11 cellular contexts compared by ENCODE assay signal in genomic region chr5:84383296-84383815, GRCh38. TPM values are rescaled to one million over a fixed set of nuclear protein-coding genes. Genes with fewer than 3 reads are reported as not detected.
DNase-seq lines count a peak whose midpoint lies in the region; TF ChIP-seq lines count a peak whose summit lies in the region.
"Had no signal": no experiment of that assay in that cellular context is flagged by ENCODE, and none has a peak within 500 bp of the region (broad histone marks: within the 10 kb centered on the region; RNA-seq: fewer than 3 reads in every experiment).

No MANE protein-coding gene starts in this region.

- H3K9me3 ChIP-seq in HEK293 (ENCODE audit: control insufficient read depth, insufficient read depth, low read depth, low read length) (no peaks in the 10 kb centered on the region), spleen (no peaks in the 10 kb centered on the region)
- H3K9me3 ChIP-seq: pancreas had no signal

- WGBS in spleen, 5 donors = 4 to 6% (median 5%) methylated on average over 26 of the region's 26 CpGs

- no peak for DNase-seq in cardiac fibroblast (ENCODE audit: low read depth in 2 of 2)
- peak; percentile 72 for DNase-seq in spleen
- DNase-seq in HCEC 1CT = no peak
- DNase-seq in GOT3 (lab: John Stamatoyannopoulos, UW) = no peak
- DNase-seq in MV-4-11 (lab: John Stamatoyannopoulos, UW) = no peak
- no peak for DNase-seq in dermis blood vessel endothelial cell
- DNase-seq: activated CD4-positive, alpha-beta T cell treated with anti-CD3 and anti-CD28 coated beads, Interleukin-2, amount 50 U/mL, for 4 hours; cortex of kidney had no signal

- TF ChIP-seq CTCF in HEK293 (tag by site-specific recombination; IDR thresholded peaks at IDR 0.05) (no peak), cardiac fibroblast (IDR thresholded peaks at IDR 0.05; ENCODE audit: low read depth, low read length) (no peak), spleen (IDR thresholded peaks at IDR 0.05 in 8 of 11, conservative IDR thresholded peaks at IDR 0.05 in 3 of 11) (no peak)

- H3K36me3 ChIP-seq in HEK293 (ENCODE audit: control insufficient read depth in 2 of 2, insufficient read depth in 1 of 2, low read length in 2 of 2) = no peaks in the 10 kb centered on the region
- H3K36me3 ChIP-seq in spleen = no peaks in the 10 kb centered on the region
- H3K36me3 ChIP-seq: pancreas had no signal

- CTCF ChIA-PET in HEK293 (lab: Yijun Ruan, JAX) = interaction anchor here (0.7 to 1.2 kb wide), 4 partner anchors 11 to 666 kb away, joined by 3 to 4 read pairs (median 4); no protein-coding TSS in a partner anchor

- TF ChIP-seq POLR2A in spleen (IDR thresholded peaks at IDR 0.05) = no peak

- intact Hi-C loops in spleen (cut with DNase I; ENCODE audit: low total_unique reads) = no loop called here

- peak overlapping the region; percentile 87 for H3K4me3 ChIP-seq in HEK293 (ENCODE audit: low read depth, low read length)
- peak overlapping the region; percentile 74 to 89 for H3K4me3 ChIP-seq in cardiac fibroblast (replicated peaks in 1 of 2; ENCODE audit: low read depth in 2 of 2, low read length in 2 of 2)
- peak overlapping the region in 6 of 8 donors; percentile 3 to 58 (median 22) for H3K4me3 ChIP-seq in spleen

- POLR2A ChIA-PET in HEK293 (lab: Yijun Ruan, JAX) = interaction anchor here (0.5 to 1.0 kb wide), 2 partner anchors 93 to 285 kb away, joined by 3 to 4 read pairs; no protein-coding TSS in a partner anchor

- peaks cover 2% of the 10 kb centered on the region for H3K27me3 ChIP-seq in layer of hippocampus (ENCODE audit: control insufficient read depth, insufficient read depth, low read length)
- H3K27me3 ChIP-seq in spleen (replicated peaks in 1 of 7) = peaks cover 0 to 72% (median 44%) of the 10 kb centered on the region in 7 donors

- H3K4me1 ChIP-seq in HEK293 (ENCODE audit: control insufficient read depth, insufficient read depth, low read length) (peaks cover 10% of the 10 kb centered on the region), spleen (peaks cover 0 to 35% (median 23%) of the 10 kb centered on the region in 6 donors)

- H3K27ac ChIP-seq in HEK293 (ENCODE audit: extremely low read depth, low read depth, low read length) (peak overlapping the region; percentile 95), layer of hippocampus (ENCODE audit: low read depth, low read length) (peak overlapping the region; percentile 88), spleen (no peak overlapping the region)

TF ChIP-seq in HEK293, 187 proteins besides CTCF, POLR2A, EP300 and RAD21:
- TF ChIP-seq GLIS2 (tag by site-specific recombination; IDR thresholded peaks at IDR 0.05) (peak; percentile 60; the same call in 1 of the 2 replicates), ZNF426 (tag by site-specific recombination; IDR thresholded peaks at IDR 0.05) (no peak), ZIC2 (tag by site-specific recombination; IDR thresholded peaks at IDR 0.05) (peak; percentile 54), ZNF654 (tag by site-specific recombination; IDR thresholded peaks at IDR 0.05; ENCODE audit: low read depth) (no peak), BCL11A (tag by site-specific recombination; IDR thresholded peaks at IDR 0.05; ENCODE audit: low read depth) (no peak), ZNF335 (tag by site-specific recombination; conservative IDR thresholded peaks at IDR 0.05) (peak; percentile 70), ZNF843 (tag by site-specific recombination; IDR thresholded peaks at IDR 0.05) (no peak), ZNF677 (tag by site-specific recombination; IDR thresholded peaks at IDR 0.05) (no peak), ZNF19 (tag by site-specific recombination; IDR thresholded peaks at IDR 0.05; ENCODE audit: low read depth) (no peak), ZNF121 (tag by site-specific recombination; IDR thresholded peaks at IDR 0.05) (no peak), ZNF112 (tag by site-specific recombination; IDR thresholded peaks at IDR 0.05) (no peak), ZNF785 (tag by site-specific recombination; IDR thresholded peaks at IDR 0.05) (no peak), ZNF514 (tag by site-specific recombination; IDR thresholded peaks at IDR 0.05) (no peak)

RNA-seq across cellular contexts. Expression of gene EDIL3, which starts 1.3 kb away (rescaled TPM):
- total RNA-seq in spleen (1 to 10 TPM in 6 of 7 donors, under 1 TPM in 1; 0.61 to 2.9 (median 2.4) TPM), dermis blood vessel endothelial cell (0.65 and 1.5 TPM in 2 replicates)
- 1 to 10 TPM in 2 of 3 donors, under 1 TPM in 1; 0.83 to 2.0 (median 1.1) TPM for polyA plus RNA-seq in spleen

Comparison
In these comparisons a context has a peak if more than half of its experiments do, and no peak if none do; other contexts are left out.
1. H3K27ac ChIP-seq: peak in HEK293 (single experiment) and layer of hippocampus (single experiment); none in spleen (0 of 8).
2. H3K4me3 ChIP-seq: peak in every context shown above with its lines; median percentile 87 in HEK293; 82 in cardiac fibroblast; 22 in spleen.